Comparison of ENCODE assay signal across 14 cellular contexts in genomic region chr15:58383876-58384275, GRCh38. TPM values are rescaled to one million over a fixed set of nuclear protein-coding genes. Genes with fewer than 3 reads are reported as not detected.
A peak's percentile ranks its signal among the peaks of the same experiment; 100 is the strongest.
DNase-seq lines count a peak whose midpoint lies in the region; ATAC-seq and TF ChIP-seq lines count a peak whose summit lies in the region.
"Had no signal": no experiment of that assay in that cellular context is flagged by ENCODE, and none has a peak within 500 bp of the region (broad histone marks: within the 10 kb centered on the region; RNA-seq: fewer than 3 reads in every experiment).

No MANE protein-coding gene starts in this region.

- H3K36me3 Mint-ChIP-seq in activated CD8-positive, alpha-beta memory T cell treated with anti-CD3 and anti-CD28 coated beads, Interleukin-2, amount 10 ng/mL, durations not matched to agents 7 days and 5 days = peaks cover 1% of the 10 kb centered on the region
- peaks cover 6% of the 10 kb centered on the region for H3K36me3 Mint-ChIP-seq in stimulated activated effector memory CD8-positive, alpha-beta T cell treated with anti-CD3 and anti-CD28 coated beads, Interleukin-12 subunit alpha, Interleukin-12 subunit beta, amount 100 ng/mL, for 72 hours

- no peaks in the 10 kb centered on the region for H3K27me3 Mint-ChIP-seq in activated CD8-positive, alpha-beta memory T cell treated with anti-CD3 and anti-CD28 coated beads, Interleukin-2, amount 10 ng/mL, durations not matched to agents 7 days and 5 days

- no peaks in the 10 kb centered on the region for H3K36me3 ChIP-seq in ovary
- H3K36me3 ChIP-seq: breast epithelium, heart right ventricle had no signal

- no peaks in the 10 kb centered on the region for H3K27me3 ChIP-seq in ovary
- H3K27me3 ChIP-seq: breast epithelium, heart right ventricle had no signal

- CTCF ChIA-PET in activated CD8-positive, alpha-beta memory T cell treated with anti-CD3 and anti-CD28 coated beads, Interleukin-2, amount 10 ng/mL, durations not matched to agents 7 days and 5 days (lab: Charles Lee) = no interaction called here

- no peak for TF ChIP-seq CTCF in ovary (IDR thresholded peaks at IDR 0.05)

- DNase-seq in activated T-cell treated with anti-CD3 and anti-CD28 coated beads for 48 hours (ENCODE audit: low read depth) (peak; percentile 46), iPS-NIHi11 (ENCODE audit: low spot score) (peak; percentile 37), NCI-H187 (lab: John Stamatoyannopoulos, UW) (no peak), SIG-M5 treated with dmso at 0.1 percent for 504 hours (lab: John Stamatoyannopoulos, UW; ENCODE audit: unreplicated experiment) (no peak), ovary (no peak)
- no peak for DNase-seq in activated T-cell treated with anti-CD3 and anti-CD28 coated beads, Interleukin-2, amount 50 U/mL, for 1 hour
- peak; percentile 48 for DNase-seq in activated CD8-positive, alpha-beta memory T cell treated with anti-CD3 and anti-CD28 coated beads, Interleukin-2, amount 10 ng/mL, durations not matched to agents 7 days and 5 days
- peak in 1 of 2 donors; percentile 63 for DNase-seq in stimulated activated effector memory CD8-positive, alpha-beta T cell treated with anti-CD3 and anti-CD28 coated beads, Interleukin-12 subunit alpha, Interleukin-12 subunit beta, amount 100 ng/mL, for 72 hours (ENCODE audit: low spot score in 2 of 2)
- DNase-seq: heart right ventricle, NCI-H69, posterior cingulate gyrus had no signal

- H3K27ac Mint-ChIP-seq in activated CD8-positive, alpha-beta memory T cell treated with anti-CD3 and anti-CD28 coated beads, Interleukin-2, amount 10 ng/mL, durations not matched to agents 7 days and 5 days = no peak overlapping the region
- H3K27ac Mint-ChIP-seq in stimulated activated effector memory CD8-positive, alpha-beta T cell treated with anti-CD3 and anti-CD28 coated beads, Interleukin-12 subunit alpha, Interleukin-12 subunit beta, amount 100 ng/mL, for 72 hours = peak overlapping the region; percentile 72

- no peaks in the 10 kb centered on the region for H3K9me3 ChIP-seq in ovary
- H3K9me3 ChIP-seq: breast epithelium, heart right ventricle had no signal

- H3K4me1 ChIP-seq in ovary (ENCODE audit: insufficient read depth) = no peaks in the 10 kb centered on the region
- H3K4me1 ChIP-seq: breast epithelium, heart right ventricle had no signal

- no peak overlapping the region for H3K4me3 Mint-ChIP-seq in activated CD8-positive, alpha-beta memory T cell treated with anti-CD3 and anti-CD28 coated beads, Interleukin-2, amount 10 ng/mL, durations not matched to agents 7 days and 5 days
- no peak overlapping the region for H3K4me3 Mint-ChIP-seq in stimulated activated effector memory CD8-positive, alpha-beta T cell treated with anti-CD3 and anti-CD28 coated beads, Interleukin-12 subunit alpha, Interleukin-12 subunit beta, amount 100 ng/mL, for 72 hours

- H3K27ac ChIP-seq in ovary = no peak overlapping the region
- H3K27ac ChIP-seq: breast epithelium, heart right ventricle, SK-N-MC had no signal

- TF ChIP-seq EP300 in ovary (IDR thresholded peaks at IDR 0.05) = no peak

- ATAC-seq in activated CD8-positive, alpha-beta memory T cell treated with anti-CD3 and anti-CD28 coated beads, Interleukin-2, amount 10 ng/mL, durations not matched to agents 7 days and 5 days = peak; percentile 39
- ATAC-seq in stimulated activated effector memory CD8-positive, alpha-beta T cell treated with anti-CD3 and anti-CD28 coated beads, Interleukin-12 subunit alpha, Interleukin-12 subunit beta, amount 100 ng/mL, for 72 hours = peak; percentile 95
- ATAC-seq: heart right ventricle had no signal

- H3K4me3 ChIP-seq in ovary = no peak overlapping the region
- H3K4me3 ChIP-seq: breast epithelium, heart right ventricle, SK-N-MC had no signal

- WGBS in ovary, 3 donors = 71 to 80% (median 72%) methylated on average over 5 of the region's 5 CpGs

- H3K4me1 Mint-ChIP-seq in activated CD8-positive, alpha-beta memory T cell treated with anti-CD3 and anti-CD28 coated beads, Interleukin-2, amount 10 ng/mL, durations not matched to agents 7 days and 5 days = peaks cover 5% of the 10 kb centered on the region
- H3K4me1 Mint-ChIP-seq in stimulated activated effector memory CD8-positive, alpha-beta T cell treated with anti-CD3 and anti-CD28 coated beads, Interleukin-12 subunit alpha, Interleukin-12 subunit beta, amount 100 ng/mL, for 72 hours = peaks cover 15% of the 10 kb centered on the region

- intact Hi-C loops in ovary (cut with DNase I) = no loop called here

- TF ChIP-seq POLR2A in ovary (IDR thresholded peaks at IDR 0.05) = no peak

- peaks cover 4% of the 10 kb centered on the region for H3K9me3 Mint-ChIP-seq in activated CD8-positive, alpha-beta memory T cell treated with anti-CD3 and anti-CD28 coated beads, Interleukin-2, amount 10 ng/mL, durations not matched to agents 7 days and 5 days (ENCODE audit: low read depth)
- H3K9me3 Mint-ChIP-seq in stimulated activated effector memory CD8-positive, alpha-beta T cell treated with anti-CD3 and anti-CD28 coated beads, Interleukin-12 subunit alpha, Interleukin-12 subunit beta, amount 100 ng/mL, for 72 hours = peaks cover 2% of the 10 kb centered on the region

RNA-seq across cellular contexts. Expression of gene LIPC, which starts 47.9 kb away (rescaled TPM):
- 1 to 10 TPM; 5.3 to 9.0 TPM for total RNA-seq in activated CD8-positive, alpha-beta memory T cell treated with anti-CD3 and anti-CD28 coated beads, Interleukin-2, amount 10 ng/mL, durations not matched to agents 7 days and 5 days
- under 1 TPM; 0.28 to 0.82 (median 0.72) TPM for total RNA-seq in ovary
- 1 to 10 TPM in 1 of 2 donors, under 1 TPM in 1; 0.31 to 1.1 TPM for polyA plus RNA-seq in ovary
- total RNA-seq: mesenteric fat pad had no signal

Comparison
In these comparisons a context has a peak if more than half of its experiments do, and no peak if none do; other contexts are left out.
1. DNase-seq: peak in activated T-cell treated with anti-CD3 and anti-CD28 coated beads for 48 hours (single experiment), activated CD8-positive, alpha-beta memory T cell treated with anti-CD3 and anti-CD28 coated beads, Interleukin-2, amount 10 ng/mL, durations not matched to agents 7 days and 5 days (single experiment) and iPS-NIHi11 (single experiment); none in activated T-cell treated with anti-CD3 and anti-CD28 coated beads, Interleukin-2, amount 50 U/mL, for 1 hour (single experiment), NCI-H187 (0 of 2), SIG-M5 treated with dmso at 0.1 percent for 504 hours (single experiment) and ovary (0 of 5).